In genomic region chr13:85031771-85032170, GRCh38 we compare ENCODE assay signal across 13 cellular contexts.
"Had no signal": no experiment of that assay in that cellular context is flagged by ENCODE, and none has a peak within 500 bp of the region (broad histone marks: within the 10 kb centered on the region; RNA-seq: fewer than 3 reads in every experiment).

No MANE protein-coding gene starts in this region.

- ATAC-seq: foreskin keratinocyte; naive thymus-derived CD4-positive, alpha-beta T cell; stimulated activated naive B cell treated with anti-CD40 and anti-IgM and Interleukin-4, amounts not matched to agents 10 μg/mL and 1 μg/mL and 100 μg/mL, for 72 hours; stimulated activated naive CD8-positive, alpha-beta T cell treated with anti-CD3 and anti-CD28 coated beads, Interleukin-15, amount 100 ng/mL, for 72 hours had no signal

- DNase-seq: colonic mucosa; dermis blood vessel endothelial cell; foreskin keratinocyte; head of caudate nucleus; mesendoderm; naive thymus-derived CD4-positive, alpha-beta T cell; sigmoid colon; stimulated activated CD4-positive, alpha-beta T cell treated with anti-CD3 and anti-CD28 coated beads, Interleukin-2, amount 100 ng/mL, for 24 hours; stimulated activated CD4-positive, alpha-beta T cell treated with anti-CD3 and anti-CD28 coated beads, Interleukin-4, amount 100 ng/mL, for 4 hours; stimulated activated naive B cell treated with anti-CD40 and anti-IgM and Interleukin-4, amounts not matched to agents 10 μg/mL and 1 μg/mL and 100 μg/mL, for 72 hours; stimulated activated naive CD8-positive, alpha-beta T cell treated with anti-CD3 and anti-CD28 coated beads, Interleukin-15, amount 100 ng/mL, for 72 hours; testis; transverse colon had no signal
